Comparison of ENCODE assay signal across 8 cellular contexts in the genomic region with DNA sequence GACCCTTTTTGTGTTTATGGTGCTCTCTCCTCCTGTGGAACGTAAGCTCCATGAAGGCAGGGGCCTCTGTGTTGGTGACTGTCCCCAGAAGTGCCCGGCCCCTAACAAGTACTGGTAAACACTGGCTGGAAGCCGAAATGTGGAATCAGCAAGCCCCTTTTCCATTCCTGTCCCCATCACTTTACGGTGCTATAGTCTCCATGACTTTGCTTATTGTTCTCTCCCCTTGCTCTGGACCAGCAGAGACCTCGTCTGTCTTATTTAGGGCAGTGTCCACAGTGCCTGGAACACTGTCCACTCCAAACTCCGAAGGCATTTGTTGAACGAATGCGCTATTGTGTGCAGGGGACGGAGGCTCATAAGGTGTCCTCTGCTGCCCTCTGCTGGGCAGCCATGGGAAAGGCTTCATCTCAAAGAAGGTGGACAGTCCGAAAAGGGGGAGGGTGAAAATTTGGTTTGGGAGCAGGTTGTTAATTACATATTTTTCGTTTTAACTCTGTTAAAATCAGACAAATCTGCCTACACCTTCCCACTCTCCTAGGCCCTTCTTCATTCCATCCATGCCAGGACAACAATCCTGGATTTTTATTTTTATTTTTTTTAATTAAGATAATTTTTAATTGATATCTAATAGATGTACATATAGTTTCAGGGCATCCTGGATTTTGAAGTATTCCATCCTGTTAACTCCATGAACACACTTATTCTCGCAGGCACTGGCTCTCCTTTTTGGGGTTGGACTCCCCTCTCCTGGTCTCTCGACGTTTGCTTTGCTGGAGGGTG.
DNase-seq lines count a peak whose midpoint lies in the region; ATAC-seq and TF ChIP-seq lines count a peak whose summit lies in the region.

No MANE protein-coding gene starts in this region.

- H3F3A ChIP-seq in DOHH2 (ENCODE audit: control insufficient read depth, insufficient read depth): no peaks in the 10 kb centered on the region

- CTCF ChIA-PET in activated CD4-positive, alpha-beta memory T cell treated with anti-CD3 and anti-CD28 coated beads, Interleukin-2, amount 10 ng/mL, durations not matched to agents 7 days and 5 days (lab: Charles Lee): interaction anchor here (0.6 to 1.8 kb wide), 6 partner anchors 8 to 803 kb away, joined by 3 to 6 read pairs (median 3); a partner anchor contains a TSS

- H3K4me1 Mint-ChIP-seq in activated CD4-positive, alpha-beta memory T cell treated with anti-CD3 and anti-CD28 coated beads, Interleukin-2, amount 10 ng/mL, durations not matched to agents 7 days and 5 days: peaks cover 10% of the 10 kb centered on the region

- H3K4me1 ChIP-seq in DOHH2 (ENCODE audit: control insufficient read depth, low read length): peaks cover 7% of the 10 kb centered on the region

- POLR2A ChIA-PET in activated CD4-positive, alpha-beta memory T cell treated with anti-CD3 and anti-CD28 coated beads, Interleukin-2, amount 10 ng/mL, durations not matched to agents 7 days and 5 days (lab: Charles Lee): no interaction called here

- peak; percentile 52 for DNase-seq in NCI-H748 treated with DMSO at 0.1 percent for 48 hours (lab: John Stamatoyannopoulos, UW)
- peak; percentile 69 for DNase-seq in activated CD4-positive, alpha-beta memory T cell treated with anti-CD3 and anti-CD28 coated beads, Interleukin-2, amount 10 ng/mL, durations not matched to agents 7 days and 5 days
- peak; percentile 80 for DNase-seq in ecto neural progenitor cell (ENCODE audit: low spot score)
- peak; percentile 74 to 87 for DNase-seq in lung microvascular endothelial cell (ENCODE audit: low read depth in 2 of 2)
- peak; percentile 15 to 20 for DNase-seq in stimulated activated CD8-positive, alpha-beta memory T cell treated with anti-CD3 and anti-CD28 coated beads, Interleukin-15, amount 100 ng/mL, for 48 hours (ENCODE audit: low read depth in 2 of 2)

- H3K4me3 Mint-ChIP-seq in activated CD4-positive, alpha-beta memory T cell treated with anti-CD3 and anti-CD28 coated beads, Interleukin-2, amount 10 ng/mL, durations not matched to agents 7 days and 5 days: no peak overlapping the region

- no peak overlapping the region for H3K27ac ChIP-seq in DOHH2 (ENCODE audit: low read depth, low read length)

- no peak overlapping the region for H3K27ac Mint-ChIP-seq in activated CD4-positive, alpha-beta memory T cell treated with anti-CD3 and anti-CD28 coated beads, Interleukin-2, amount 10 ng/mL, durations not matched to agents 7 days and 5 days

- no peak overlapping the region for H3K4me3 ChIP-seq in DOHH2 (ENCODE audit: low read length)

- peaks cover 6% of the 10 kb centered on the region for H3K27me3 Mint-ChIP-seq in activated CD4-positive, alpha-beta memory T cell treated with anti-CD3 and anti-CD28 coated beads, Interleukin-2, amount 10 ng/mL, durations not matched to agents 7 days and 5 days

- H3K4me2 ChIP-seq in DOHH2 (ENCODE audit: low read length): no peak overlapping the region

- ATAC-seq in HG03064 (IDR thresholded peaks at IDR 0.05; ENCODE audit: low read depth, unreplicated experiment): peak; percentile 55
- ATAC-seq in HG03039 (IDR thresholded peaks at IDR 0.05; ENCODE audit: unreplicated experiment): no peak

- H3K36me3 Mint-ChIP-seq in activated CD4-positive, alpha-beta memory T cell treated with anti-CD3 and anti-CD28 coated beads, Interleukin-2, amount 10 ng/mL, durations not matched to agents 7 days and 5 days (ENCODE audit: low read depth): no peaks in the 10 kb centered on the region

- H3K36me3 ChIP-seq in DOHH2 (ENCODE audit: control insufficient read depth, low read length): no peaks in the 10 kb centered on the region

- no peaks in the 10 kb centered on the region for H3K9me3 Mint-ChIP-seq in activated CD4-positive, alpha-beta memory T cell treated with anti-CD3 and anti-CD28 coated beads, Interleukin-2, amount 10 ng/mL, durations not matched to agents 7 days and 5 days

- peak; percentile 94 for TF ChIP-seq CTCF in DOHH2 (IDR thresholded peaks at IDR 0.05; ENCODE audit: low read depth, low read length, poor library complexity, severe bottlenecking)

- H3K27me3 ChIP-seq in DOHH2 (ENCODE audit: control insufficient read depth, low read length): no peaks in the 10 kb centered on the region

- H3K9me3 ChIP-seq in DOHH2 (ENCODE audit: control insufficient read depth, insufficient read depth, low read length): no peaks in the 10 kb centered on the region

- no peaks in the 10 kb centered on the region for H3K79me2 ChIP-seq in DOHH2 (ENCODE audit: control insufficient read depth, low read length)

- H3K9me2 ChIP-seq in DOHH2 (replicated peaks; ENCODE audit: control insufficient read depth, low read length): no peaks in the 10 kb centered on the region

- no peaks in the 10 kb centered on the region for H4K20me1 ChIP-seq in DOHH2 (ENCODE audit: control insufficient read depth, insufficient read depth, low read depth, low read length)

Comparison
In these comparisons a context has a peak if more than half of its experiments do, and no peak if none do; other contexts are left out.
1. DNase-seq: peak in every context shown above with its lines; median percentile 80 in lung microvascular endothelial cell; 80 in ecto neural progenitor cell; 69 in activated CD4-positive, alpha-beta memory T cell treated with anti-CD3 and anti-CD28 coated beads, Interleukin-2, amount 10 ng/mL, durations not matched to agents 7 days and 5 days; 52 in NCI-H748 treated with DMSO at 0.1 percent for 48 hours; 18 in stimulated activated CD8-positive, alpha-beta memory T cell treated with anti-CD3 and anti-CD28 coated beads, Interleukin-15, amount 100 ng/mL, for 48 hours.